Comparison of ENCODE assay signal across 26 cellular contexts in genomic region chr14:100225169-100225568, GRCh38. TPM values are rescaled to one million over a fixed set of nuclear protein-coding genes. Genes with fewer than 3 reads are reported as not detected.
A peak's percentile ranks its signal among the peaks of the same experiment; 100 is the strongest.
DNase-seq lines count a peak whose midpoint lies in the region; FAIRE-seq and TF ChIP-seq lines count a peak whose summit lies in the region.
"Had no signal": no experiment of that assay in that cellular context is flagged by ENCODE, and none has a peak within 500 bp of the region (broad histone marks: within the 10 kb centered on the region; RNA-seq: fewer than 3 reads in every experiment).

No MANE protein-coding gene starts in this region.

- no peak for FAIRE-seq in frontal cortex (lab: Jason Lieb, UNC)
- FAIRE-seq: HepG2, kidney had no signal

- DNase-seq in activated T-cell treated with anti-CD3 and anti-CD28 coated beads, Interleukin-2, amount 50 U/mL, for 24 hours = no peak
- DNase-seq in activated T-cell treated with anti-CD3 and anti-CD28 coated beads, Interleukin-2, amount 50 U/mL, for 48 hours = no peak
- no peak for DNase-seq in CD8-positive, alpha-beta memory T cell
- DNase-seq in activated T-helper 1 cell treated with anti-CD3 and anti-CD28 coated beads, Interleukin-12 subunit alpha, Interleukin-12 subunit beta, Interleukin-2, Interleukin-4 antibody, amounts not matched to agents 30 ng/mL and 10 ng/mL and 1 ng/mL, durations not matched to agents 14 hours and 24 hours and 36 hours (ENCODE audit: low spot score) = no peak
- DNase-seq in nephron progenitor cell (no peak), frontal cortex (ENCODE audit: low spot score in 2 of 2) (no peak), EL (no peak)
- no peak for DNase-seq in activated CD4-positive, CD25-positive, alpha-beta regulatory T cell (lab: John Stamatoyannopoulos, UW)
- DNase-seq: Calu3; DMS79; HCEC 1CT; kidney; NCI-H1417 treated with DMSO at 0.1 percent for 48 hours; NCI-H2029 treated with DMSO at 0.1 percent for 48 hours; NCI-H526; NK-92 treated with Interleukin-12 subunit alpha and Interleukin-12 subunit beta, amount 100 ng/mL, for 24 hours; nucleus accumbens; right lobe of liver; stimulated activated CD8-positive, alpha-beta memory T cell treated with anti-CD3 and anti-CD28 coated beads, Interleukin-4, amount 100 ng/mL, for 48 hours; transverse colon had no signal

- peaks cover 12% of the 10 kb centered on the region for H3K4me1 Mint-ChIP-seq in activated T-cell treated with anti-CD3 and anti-CD28 coated beads, Interleukin-2, amount 50 U/mL, for 24 hours (ENCODE audit: low read depth)
- peaks cover 7 to 11% (median 8%) of the 10 kb centered on the region in 3 donors for H3K4me1 Mint-ChIP-seq in CD8-positive, alpha-beta memory T cell
- H3K4me1 Mint-ChIP-seq in activated T-helper 1 cell treated with anti-CD3 and anti-CD28 coated beads, Interleukin-12 subunit alpha, Interleukin-12 subunit beta, Interleukin-2, Interleukin-4 antibody, amounts not matched to agents 30 ng/mL and 10 ng/mL and 1 ng/mL, durations not matched to agents 14 hours and 24 hours and 36 hours (ENCODE audit: low read depth) = peaks cover 6% of the 10 kb centered on the region
- H3K4me1 Mint-ChIP-seq in nephron progenitor cell = peaks cover 8% of the 10 kb centered on the region

- H3K27me3 ChIP-seq in CD8-positive, alpha-beta memory T cell (ENCODE audit: insufficient read depth, low read length, poor library complexity, severe bottlenecking) = no peaks in the 10 kb centered on the region
- H3K27me3 ChIP-seq: right lobe of liver, spleen, transverse colon had no signal

- no peaks in the 10 kb centered on the region for H3K9me3 ChIP-seq in CD8-positive, alpha-beta memory T cell (ENCODE audit: low read length)
- H3K9me3 ChIP-seq: prostate gland, right lobe of liver, spleen, transverse colon had no signal

- H3K27me3 Mint-ChIP-seq in activated T-cell treated with anti-CD3 and anti-CD28 coated beads, Interleukin-2, amount 50 U/mL, for 24 hours = no peaks in the 10 kb centered on the region
- H3K27me3 Mint-ChIP-seq in CD8-positive, alpha-beta memory T cell = no peaks in the 10 kb centered on the region
- no peaks in the 10 kb centered on the region for H3K27me3 Mint-ChIP-seq in activated T-helper 1 cell treated with anti-CD3 and anti-CD28 coated beads, Interleukin-12 subunit alpha, Interleukin-12 subunit beta, Interleukin-2, Interleukin-4 antibody, amounts not matched to agents 30 ng/mL and 10 ng/mL and 1 ng/mL, durations not matched to agents 14 hours and 24 hours and 36 hours (ENCODE audit: insufficient read depth)
- no peaks in the 10 kb centered on the region for H3K27me3 Mint-ChIP-seq in nephron progenitor cell (ENCODE audit: low read depth, poor library complexity)
- H3K27me3 Mint-ChIP-seq: central memory CD8-positive, alpha-beta T cell; dendritic cell treated with granulocyte-macrophage colony-stimulating factor and Interleukin-4, amounts not matched to agents 40 ng/mL and 50 ng/mL, for 4 days had no signal

- H3K36me3 Mint-ChIP-seq in activated T-cell treated with anti-CD3 and anti-CD28 coated beads, Interleukin-2, amount 50 U/mL, for 24 hours (ENCODE audit: low read depth) = peaks cover 8% of the 10 kb centered on the region
- peaks cover 0 to 7% (median 0%) of the 10 kb centered on the region in 3 donors for H3K36me3 Mint-ChIP-seq in CD8-positive, alpha-beta memory T cell
- H3K36me3 Mint-ChIP-seq in activated T-helper 1 cell treated with anti-CD3 and anti-CD28 coated beads, Interleukin-12 subunit alpha, Interleukin-12 subunit beta, Interleukin-2, Interleukin-4 antibody, amounts not matched to agents 30 ng/mL and 10 ng/mL and 1 ng/mL, durations not matched to agents 14 hours and 24 hours and 36 hours (ENCODE audit: low read depth) = peaks cover 11% of the 10 kb centered on the region
- peaks cover 7% of the 10 kb centered on the region for H3K36me3 Mint-ChIP-seq in nephron progenitor cell (ENCODE audit: low read depth)

- intact Hi-C loops in activated T-helper 1 cell treated with anti-CD3 and anti-CD28 coated beads, Interleukin-12 subunit alpha, Interleukin-12 subunit beta, Interleukin-2, Interleukin-4 antibody, amounts not matched to agents 30 ng/mL and 10 ng/mL and 1 ng/mL, durations not matched to agents 14 hours and 24 hours and 36 hours (cut with micrococcal nuclease) = no loop called here

- H3K4me3 ChIP-seq in CD8-positive, alpha-beta memory T cell (ENCODE audit: low read length) = no peak overlapping the region
- H3K4me3 ChIP-seq: prostate gland, right lobe of liver, SK-N-MC, spleen, transverse colon had no signal

- CTCF ChIA-PET in CD8-positive, alpha-beta memory T cell (lab: Charles Lee) = interaction anchor here (0.8 to 4.8 kb wide), 8 partner anchors 9 to 60 kb away, joined by 3 to 48 read pairs (median 8); no protein-coding TSS in a partner anchor

- no peaks in the 10 kb centered on the region for H3K36me3 ChIP-seq in CD8-positive, alpha-beta memory T cell (ENCODE audit: insufficient read depth, low read length)
- H3K36me3 ChIP-seq: prostate gland, right lobe of liver, transverse colon had no signal

- H3K4me3 Mint-ChIP-seq in activated T-cell treated with anti-CD3 and anti-CD28 coated beads, Interleukin-2, amount 50 U/mL, for 24 hours = no peak overlapping the region
- peak overlapping the region in 3 of 7 donors; percentile 1 to 35 (median 8) for H3K4me3 Mint-ChIP-seq in CD8-positive, alpha-beta memory T cell
- no peak overlapping the region for H3K4me3 Mint-ChIP-seq in activated T-helper 1 cell treated with anti-CD3 and anti-CD28 coated beads, Interleukin-12 subunit alpha, Interleukin-12 subunit beta, Interleukin-2, Interleukin-4 antibody, amounts not matched to agents 30 ng/mL and 10 ng/mL and 1 ng/mL, durations not matched to agents 14 hours and 24 hours and 36 hours
- no peak overlapping the region for H3K4me3 Mint-ChIP-seq in nephron progenitor cell
- H3K4me3 Mint-ChIP-seq: central memory CD8-positive, alpha-beta T cell; dendritic cell treated with granulocyte-macrophage colony-stimulating factor and Interleukin-4, amounts not matched to agents 40 ng/mL and 50 ng/mL, for 4 days had no signal

- TF ChIP-seq CTCF in nephron progenitor cell (IDR thresholded peaks at IDR 0.05) = no peak

- POLR2A ChIA-PET in CD8-positive, alpha-beta memory T cell (lab: Charles Lee) = interaction anchor here (1.1 to 1.5 kb wide), 2 partner anchors 11 to 32 kb away, joined by 3 to 7 read pairs; no protein-coding TSS in a partner anchor

- no peaks in the 10 kb centered on the region for H3K9me3 Mint-ChIP-seq in activated T-cell treated with anti-CD3 and anti-CD28 coated beads, Interleukin-2, amount 50 U/mL, for 24 hours
- H3K9me3 Mint-ChIP-seq in CD8-positive, alpha-beta memory T cell = no peaks in the 10 kb centered on the region
- no peaks in the 10 kb centered on the region for H3K9me3 Mint-ChIP-seq in activated T-helper 1 cell treated with anti-CD3 and anti-CD28 coated beads, Interleukin-12 subunit alpha, Interleukin-12 subunit beta, Interleukin-2, Interleukin-4 antibody, amounts not matched to agents 30 ng/mL and 10 ng/mL and 1 ng/mL, durations not matched to agents 14 hours and 24 hours and 36 hours
- no peaks in the 10 kb centered on the region for H3K9me3 Mint-ChIP-seq in nephron progenitor cell
- H3K9me3 Mint-ChIP-seq: central memory CD8-positive, alpha-beta T cell; dendritic cell treated with granulocyte-macrophage colony-stimulating factor and Interleukin-4, amounts not matched to agents 40 ng/mL and 50 ng/mL, for 4 days had no signal

- peaks cover 47% of the 10 kb centered on the region for H3K4me1 ChIP-seq in CD8-positive, alpha-beta memory T cell (ENCODE audit: insufficient read depth, low read length)
- H3K4me1 ChIP-seq: prostate gland had no signal

- peak overlapping the region; percentile 12 for H3K27ac Mint-ChIP-seq in activated T-cell treated with anti-CD3 and anti-CD28 coated beads, Interleukin-2, amount 50 U/mL, for 24 hours
- peak overlapping the region in 6 of 8 donors; percentile 6 to 74 (median 46) for H3K27ac Mint-ChIP-seq in CD8-positive, alpha-beta memory T cell
- H3K27ac Mint-ChIP-seq in activated T-helper 1 cell treated with anti-CD3 and anti-CD28 coated beads, Interleukin-12 subunit alpha, Interleukin-12 subunit beta, Interleukin-2, Interleukin-4 antibody, amounts not matched to agents 30 ng/mL and 10 ng/mL and 1 ng/mL, durations not matched to agents 14 hours and 24 hours and 36 hours = peak overlapping the region; percentile 55
- H3K27ac Mint-ChIP-seq in nephron progenitor cell = peak overlapping the region; percentile 31
- H3K27ac Mint-ChIP-seq: dendritic cell treated with granulocyte-macrophage colony-stimulating factor and Interleukin-4, amounts not matched to agents 40 ng/mL and 50 ng/mL, for 4 days had no signal

- H3K27ac ChIP-seq in CD8-positive, alpha-beta memory T cell (ENCODE audit: low read depth, low read length) = no peak overlapping the region
- H3K27ac ChIP-seq: prostate gland, right lobe of liver, SK-N-MC, transverse colon had no signal

RNA-seq across cellular contexts. Expression of gene YY1, which starts 13.8 kb away (rescaled TPM):
- total RNA-seq in CD8-positive, alpha-beta memory T cell = 100 to 1,000 TPM; 109 to 116 TPM
- 24.2 TPM for polyA plus RNA-seq in CD8-positive, alpha-beta memory T cell
- total RNA-seq in activated T-helper 1 cell treated with anti-CD3 and anti-CD28 coated beads, Interleukin-12 subunit alpha, Interleukin-12 subunit beta, Interleukin-2, Interleukin-4 antibody, amounts not matched to agents 30 ng/mL and 10 ng/mL and 1 ng/mL, durations not matched to agents 14 hours and 24 hours and 36 hours = 109 and 110 TPM in 2 replicates
- 47.7 TPM for total RNA-seq in frontal cortex
